ENCODE assay signal across 25 cellular contexts in the genomic region with DNA sequence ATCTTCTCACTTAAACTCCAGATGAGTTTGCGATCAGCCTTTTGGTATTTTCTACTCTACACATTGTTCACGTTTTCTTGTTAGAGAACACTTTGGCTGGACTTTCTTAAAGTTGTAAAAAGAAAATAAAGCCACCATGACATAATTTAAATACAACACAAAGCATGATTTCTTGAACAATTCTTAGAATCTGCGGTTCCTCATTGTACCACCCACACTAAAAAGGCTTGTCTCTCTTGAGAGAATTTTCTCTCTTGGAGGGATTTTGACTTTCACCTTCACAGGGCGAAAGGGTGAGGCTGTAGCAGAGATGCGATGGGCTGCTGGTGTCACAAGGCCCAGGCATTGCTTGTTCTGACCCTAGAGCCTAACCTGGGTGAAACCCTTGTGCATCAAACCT.
DNase-seq lines count a peak whose midpoint lies in the region; ATAC-seq, FAIRE-seq and TF ChIP-seq lines count a peak whose summit lies in the region.
"Had no signal": no experiment of that assay in that cellular context is flagged by ENCODE, and none has a peak within 500 bp of the region (broad histone marks: within the 10 kb centered on the region; RNA-seq: fewer than 3 reads in every experiment).

No MANE protein-coding gene starts in this region.

- H4K91ac ChIP-seq in H1 (replicated peaks; ENCODE audit: insufficient read length, low read length) = no peak overlapping the region

- peaks cover 5% of the 10 kb centered on the region for H3K36me3 Mint-ChIP-seq in activated CD4-positive, alpha-beta T cell treated with anti-CD3 and anti-CD28 coated beads for 36 hours (ENCODE audit: low read depth)
- peaks cover 10% of the 10 kb centered on the region; the same call in 1 of the 3 replicates for H3K36me3 Mint-ChIP-seq in GM23338 (ENCODE audit: low read depth)
- H3K36me3 Mint-ChIP-seq in activated CD8-positive, alpha-beta T cell treated with anti-CD3 and anti-CD28 coated beads for 36 hours (ENCODE audit: low read depth) = no peaks in the 10 kb centered on the region

- 0 out of 2 replicates have a peak, but pooled peaks cover 3% of the 10 kb centered on the region for H3K36me3 ChIP-seq in GM23338 (ENCODE audit: insufficient read depth)
- H3K36me3 ChIP-seq in H1 (ENCODE audit: control insufficient read depth in 2 of 4, insufficient read depth in 4 of 4, low read length in 3 of 4) = no peaks in the 10 kb centered on the region

- TF ChIP-seq POLR2A in H1 (IDR thresholded peaks at IDR 0.05; ENCODE audit: control extremely low read depth in 1 of 2, low read depth in 2 of 2, low read length in 2 of 2) = no peak

- DNase-seq in activated CD4-positive, alpha-beta T cell treated with anti-CD3 and anti-CD28 coated beads for 36 hours = no peak
- DNase-seq in activated CD4-positive, alpha-beta T cell treated with anti-CD3 and anti-CD28 coated beads for 48 hours = no peak
- DNase-seq in GM23338 (ENCODE audit: low spot score) (no peak), H1 (ENCODE audit: low read depth in 1 of 2, low spot score in 2 of 2) (no peak), cardiac septum (ENCODE audit: low spot score) (no peak), NCI-H146 treated with DMSO at 0.1 percent for 48 hours (lab: John Stamatoyannopoulos, UW; ENCODE audit: unreplicated experiment) (no peak)
- DNase-seq in activated CD8-positive, alpha-beta T cell treated with anti-CD3 and anti-CD28 coated beads for 36 hours = peak; percentile 21
- DNase-seq: Caco-2; CD4-positive, alpha-beta T cell; GDM1; HFFc6; Kasumi-1; MM.1S; NCI-H1092; NCI-H1436 treated with DMSO at 0.1 percent for 48 hours; NCI-H2029 treated with DMSO at 0.1 percent for 48 hours; NCI-H2171; PC-9; SIG-M5 had no signal

- H4K8ac ChIP-seq in H1 (ENCODE audit: extremely low read depth, insufficient read depth, low read length) = no peak overlapping the region

- H3K4me3 Mint-ChIP-seq in activated CD4-positive, alpha-beta T cell treated with anti-CD3 and anti-CD28 coated beads for 36 hours = no peak overlapping the region
- H3K4me3 Mint-ChIP-seq in GM23338 = no peak overlapping the region
- no peak overlapping the region for H3K4me3 Mint-ChIP-seq in activated CD8-positive, alpha-beta T cell treated with anti-CD3 and anti-CD28 coated beads for 36 hours
- H3K4me3 Mint-ChIP-seq: CD4-positive, alpha-beta T cell; HFFc6; IgD-negative memory B cell had no signal

- no peak overlapping the region for H3K4ac ChIP-seq in H1 (replicated peaks; ENCODE audit: insufficient read length, low read depth, low read length)

- H3K4me1 Mint-ChIP-seq in activated CD4-positive, alpha-beta T cell treated with anti-CD3 and anti-CD28 coated beads for 36 hours = peaks cover 43% of the 10 kb centered on the region
- H3K4me1 Mint-ChIP-seq in GM23338 = peaks cover 21% of the 10 kb centered on the region
- peaks cover 43% of the 10 kb centered on the region for H3K4me1 Mint-ChIP-seq in activated CD8-positive, alpha-beta T cell treated with anti-CD3 and anti-CD28 coated beads for 36 hours (ENCODE audit: low read depth)

- H3K79me2 ChIP-seq in GM23338 (replicated peaks; ENCODE audit: insufficient read depth) (no peaks in the 10 kb centered on the region), H1 (ENCODE audit: control insufficient read depth in 1 of 2, insufficient read depth in 2 of 2, low read length in 2 of 2) (no peaks in the 10 kb centered on the region)

- H4K20me1 ChIP-seq in GM23338 (replicated peaks; ENCODE audit: insufficient read depth) (no peaks in the 10 kb centered on the region), H1 (replicated peaks in 1 of 2; ENCODE audit: control insufficient read depth in 1 of 2, insufficient read depth in 2 of 2, low read length in 2 of 2) (no peaks in the 10 kb centered on the region)

- no peak for FAIRE-seq in H1 (lab: Jason Lieb, UNC)
- FAIRE-seq: GM19239, H54 had no signal

- POLR2A ChIA-PET in activated CD4-positive, alpha-beta T cell treated with anti-CD3 and anti-CD28 coated beads for 36 hours (lab: Charles Lee) = no interaction called here
- POLR2A ChIA-PET in activated CD8-positive, alpha-beta T cell treated with anti-CD3 and anti-CD28 coated beads for 36 hours (lab: Charles Lee) = no interaction called here
- POLR2A ChIA-PET in H1 (lab: Charles Lee; ENCODE audit: partially characterized antibody) = no interaction called here

- no peak overlapping the region for H3K23ac ChIP-seq in H1 (ENCODE audit: insufficient read length)

- H3K4me3 ChIP-seq in GM23338 (no peak overlapping the region), H1 (ENCODE audit: extremely low read depth in 1 of 4, insufficient read depth in 2 of 4, low read depth in 3 of 4, low read length in 4 of 4) (no peak overlapping the region)
- H3K4me3 ChIP-seq: PC-9 had no signal

- H3K27ac Mint-ChIP-seq in activated CD4-positive, alpha-beta T cell treated with anti-CD3 and anti-CD28 coated beads for 36 hours = peak overlapping the region; percentile 24
- H3K27ac Mint-ChIP-seq in GM23338 = no peak overlapping the region
- H3K27ac Mint-ChIP-seq in activated CD8-positive, alpha-beta T cell treated with anti-CD3 and anti-CD28 coated beads for 36 hours = peak overlapping the region; percentile 76
- H3K27ac Mint-ChIP-seq: CD4-positive, alpha-beta T cell; HFFc6; IgD-negative memory B cell had no signal

- no peaks in the 10 kb centered on the region for H3K23me2 ChIP-seq in H1 (ENCODE audit: low read depth, low read length)

- H2AFZ ChIP-seq in GM23338 = peak overlapping the region; percentile 28; the same call in 1 of the 2 replicates
- H2AFZ ChIP-seq in H1 (ENCODE audit: low read length) = 0 out of 2 replicates have a peak overlapping the region, but pooled peaks have one; percentile 12
- H2AFZ ChIP-seq: PC-9 had no signal

- H3K27ac ChIP-seq in GM23338 (ENCODE audit: low read depth) (no peak overlapping the region), H1 (ENCODE audit: low read depth, low read length) (no peak overlapping the region)
- H3K27ac ChIP-seq: 22Rv1, PC-9, RWPE1 had no signal

- no peaks in the 10 kb centered on the region for H3K79me1 ChIP-seq in H1 (ENCODE audit: low read depth, low read length)

- H3K56ac ChIP-seq in H1 (replicated peaks; ENCODE audit: insufficient read length, low read depth, low read length) = no peak overlapping the region

- CTCF ChIA-PET in activated CD4-positive, alpha-beta T cell treated with anti-CD3 and anti-CD28 coated beads for 36 hours (lab: Charles Lee) = no interaction called here
- CTCF ChIA-PET in activated CD8-positive, alpha-beta T cell treated with anti-CD3 and anti-CD28 coated beads for 36 hours (lab: Charles Lee) = no interaction called here
- CTCF ChIA-PET in H1 (lab: Charles Lee; ENCODE audit: partially characterized antibody) = no interaction called here

- H2BK5ac ChIP-seq in H1 (ENCODE audit: low read depth, low read length) = no peak overlapping the region

- H3K18ac ChIP-seq in H1 (ENCODE audit: extremely low read depth, low read length) = no peak overlapping the region

- TF ChIP-seq EP300 in H1 (IDR thresholded peaks at IDR 0.05; ENCODE audit: borderline replicate concordance in 1 of 2, low read depth in 2 of 2, low read length in 2 of 2) = no peak

- H3K14ac ChIP-seq in H1 (ENCODE audit: insufficient read length) = no peak overlapping the region

- H3K4me1 ChIP-seq in GM23338 (ENCODE audit: insufficient read depth) = peaks cover 13% of the 10 kb centered on the region
- peaks cover 4 to 15% (median 9%) of the 10 kb centered on the region in 4 experiments; a peak in 6 of 7 replicates for H3K4me1 ChIP-seq in H1 (replicated peaks in 1 of 4; ENCODE audit: control insufficient read depth in 3 of 4, insufficient read depth in 4 of 4, low read length in 3 of 4)
- H3K4me1 ChIP-seq: Caco-2 had no signal

- H3K9me3 ChIP-seq in H1 (ENCODE audit: insufficient read depth in 2 of 2, low read depth in 1 of 2, low read length in 1 of 2) = no peaks in the 10 kb centered on the region
- H3K9me3 ChIP-seq: Caco-2 had no signal

- TF ChIP-seq CTCF in GM23338 (conservative IDR thresholded peaks at IDR 0.05; ENCODE audit: low read depth in 2 of 2) (no peak), H1 (IDR thresholded peaks at IDR 0.05; ENCODE audit: control extremely low read depth in 1 of 3, insufficient read depth in 1 of 3, low read depth in 1 of 3, low read length in 3 of 3) (no peak)
- TF ChIP-seq CTCF in activated CD8-positive, alpha-beta T cell treated with anti-CD3 and anti-CD28 coated beads for 36 hours (IDR thresholded peaks at IDR 0.05) = no peak

- no peak overlapping the region for H2BK120ac ChIP-seq in H1 (replicated peaks; ENCODE audit: low read depth, low read length)

- H3K9me3 Mint-ChIP-seq in activated CD4-positive, alpha-beta T cell treated with anti-CD3 and anti-CD28 coated beads for 36 hours (ENCODE audit: low read depth) = no peaks in the 10 kb centered on the region
- peaks cover 14% of the 10 kb centered on the region for H3K9me3 Mint-ChIP-seq in GM23338
- H3K9me3 Mint-ChIP-seq in activated CD8-positive, alpha-beta T cell treated with anti-CD3 and anti-CD28 coated beads for 36 hours = peaks cover 1% of the 10 kb centered on the region
- H3K9me3 Mint-ChIP-seq: CD4-positive, alpha-beta T cell; HFFc6; IgD-negative memory B cell had no signal

- H3K9me2 ChIP-seq in GM23338 (ENCODE audit: insufficient read depth) = peaks cover 17% of the 10 kb centered on the region

- H4K5ac ChIP-seq in H1 (ENCODE audit: insufficient read length, low read depth, low read length) = no peak overlapping the region

- no peak for ATAC-seq in activated CD4-positive, alpha-beta T cell treated with anti-CD3 and anti-CD28 coated beads for 36 hours
- ATAC-seq in GM23338 (no peak), GM21619 (IDR thresholded peaks at IDR 0.05; ENCODE audit: unreplicated experiment) (no peak)
- no peak for ATAC-seq in activated CD8-positive, alpha-beta T cell treated with anti-CD3 and anti-CD28 coated beads for 36 hours

- H3K27me3 ChIP-seq in GM23338 (ENCODE audit: insufficient read depth) (no peaks in the 10 kb centered on the region), H1 (replicated peaks in 1 of 4; ENCODE audit: control insufficient read depth in 3 of 4, extremely low read depth in 1 of 4, insufficient read depth in 3 of 4, low read length in 3 of 4) (no peaks in the 10 kb centered on the region)

- H3F3A ChIP-seq in GM23338 (replicated peaks; ENCODE audit: low read depth) = no peaks in the 10 kb centered on the region

- intact Hi-C loops in activated CD4-positive, alpha-beta T cell treated with anti-CD3 and anti-CD28 coated beads for 36 hours (cut with DNase I, micrococcal nuclease) = no loop called here
- intact Hi-C loops in activated CD8-positive, alpha-beta T cell treated with anti-CD3 and anti-CD28 coated beads for 36 hours (cut with micrococcal nuclease) = no loop called here
- intact Hi-C loops in cardiac septum (cut with DNase I) = no loop called here

- H3K9ac ChIP-seq in H1 (replicated peaks in 1 of 4; ENCODE audit: extremely low read depth in 1 of 4, low read depth in 3 of 4, low read length in 3 of 4) = no peak overlapping the region

- TF ChIP-seq RAD21 in H1 (IDR thresholded peaks at IDR 0.05 in 1 of 2, conservative IDR thresholded peaks at IDR 0.05 in 1 of 2; ENCODE audit: low read depth in 2 of 2, low read length in 2 of 2) = no peak

- 89% methylated on average over 5 of the region's 5 CpGs; no CpG with 5 or more reads in 1 of the 2 experiments for WGBS in H1 (ENCODE audit: extremely low coverage in 1 of 2, insufficient coverage in 1 of 2, insufficient read length in 1 of 2, insufficient replicate concordance in 2 of 2, low coverage in 1 of 2, low lambda C conversion rate in 2 of 2, missing lambda C conversion rate in 1 of 2), 2 experiments

- H2BK20ac ChIP-seq in H1 (ENCODE audit: low read length) = no peak overlapping the region

- H2BK15ac ChIP-seq in H1 (ENCODE audit: low read length) = no peak overlapping the region

- H3K4me2 ChIP-seq in GM23338 (no peak overlapping the region), H1 (ENCODE audit: insufficient read depth in 1 of 2, low read depth in 2 of 2, low read length in 2 of 2) (no peak overlapping the region)
- H3K4me2 ChIP-seq: PC-9 had no signal

- no peak overlapping the region for H2BK12ac ChIP-seq in H1 (ENCODE audit: low read depth, low read length)

- no peaks in the 10 kb centered on the region for H3K27me3 Mint-ChIP-seq in activated CD4-positive, alpha-beta T cell treated with anti-CD3 and anti-CD28 coated beads for 36 hours
- peaks cover 10% of the 10 kb centered on the region for H3K27me3 Mint-ChIP-seq in GM23338 (ENCODE audit: insufficient read depth, low read depth, poor library complexity)
- H3K27me3 Mint-ChIP-seq in activated CD8-positive, alpha-beta T cell treated with anti-CD3 and anti-CD28 coated beads for 36 hours = no peaks in the 10 kb centered on the region
- H3K27me3 Mint-ChIP-seq: CD4-positive, alpha-beta T cell; IgD-negative memory B cell had no signal

- no peak overlapping the region for H2AK5ac ChIP-seq in H1 (ENCODE audit: low read depth, low read length)
